In genomic region chr21:34215911-34216310, GRCh38 we compare ENCODE assay signal across 10 cellular contexts.
"Had no signal": no experiment of that assay in that cellular context is flagged by ENCODE, and none has a peak within 500 bp of the region (broad histone marks: within the 10 kb centered on the region; RNA-seq: fewer than 3 reads in every experiment).

No MANE protein-coding gene starts in this region.

- DNase-seq: activated naive CD4-positive, alpha-beta T cell treated with Interleukin-2 at 50 U/mL for 16 hours; activated naive CD8-positive, alpha-beta T cell treated with anti-CD3 and anti-CD28 coated beads, Interleukin-2, amount 50 U/mL, for 24 hours; activated T-cell treated with anti-CD3 and anti-CD28 coated beads for 4 hours; kidney glomerular epithelial cell; lower lobe of right lung; psoas muscle; stimulated activated CD4-positive, alpha-beta T cell treated with anti-CD3 and anti-CD28 coated beads, Interleukin-12 subunit alpha, Interleukin-12 subunit beta, amount 100 ng/mL, for 4 hours; stimulated activated CD4-positive, alpha-beta T cell treated with anti-CD3 and anti-CD28 coated beads, Interleukin-2, amount 100 ng/mL, for 24 hours; transverse colon had no signal

- ATAC-seq: activated CD4-positive, CD25-positive, alpha-beta regulatory T cell treated with anti-CD3 and anti-CD28 coated beads, Interleukin-2, amount 50 U/mL, for 24 hours; activated naive CD8-positive, alpha-beta T cell treated with anti-CD3 and anti-CD28 coated beads, Interleukin-2, amount 50 U/mL, for 24 hours; lower lobe of right lung had no signal

- H3K36me3 ChIP-seq: lower lobe of right lung, transverse colon had no signal

- H3K27me3 ChIP-seq: transverse colon had no signal

- H3K4me1 ChIP-seq: lower lobe of right lung, transverse colon had no signal

- H3K4me3 ChIP-seq: lower lobe of right lung, psoas muscle, transverse colon had no signal
